ENCODE assay signal across 1 cellular context in genomic region chr20:5119435-5120188, GRCh38.
A peak's percentile ranks its signal among the peaks of the same experiment; 100 is the strongest.
TF ChIP-seq lines count a peak whose summit lies in the region.

TSS of gene PCNA (minus strand) at chr20:5119958. CDS start at chr20:5119798, 160 bp downstream.

TF ChIP-seq in H1, 55 proteins besides CTCF, POLR2A, EP300 and RAD21:
- TF ChIP-seq EZH2 (IDR thresholded peaks at IDR 0.05; ENCODE audit: low read depth, low read length, severe bottlenecking) (no peak), CHD1 (IDR thresholded peaks at IDR 0.05; ENCODE audit: low read depth, low read length) (no peak; the same call in 1 of the 2 replicates), CTBP2 (IDR thresholded peaks at IDR 0.05; ENCODE audit: borderline replicate concordance, insufficient read depth, insufficient read length, low read length) (no peak), TCF12 (IDR thresholded peaks at IDR 0.05; ENCODE audit: low read depth, low read length) (no peak), SIX5 (IDR thresholded peaks at IDR 0.05; ENCODE audit: low read depth, low read length) (no peak), FOSL1 (IDR thresholded peaks at IDR 0.05; ENCODE audit: insufficient read depth, low read depth, low read length) (no peak), RNF2 (IDR thresholded peaks at IDR 0.05; ENCODE audit: borderline replicate concordance, low read depth, low read length, missing control alignments, poor library complexity, severe bottlenecking) (no peak), KDM5A (IDR thresholded peaks at IDR 0.05; ENCODE audit: low read length) (no peak), NANOG (IDR thresholded peaks at IDR 0.05; ENCODE audit: insufficient read depth, low read depth, low read length, poor library complexity, severe bottlenecking) (no peak), YY1 (IDR thresholded peaks at IDR 0.05; ENCODE audit: low read depth, low read length) (no peak), JUND (IDR thresholded peaks at IDR 0.05; ENCODE audit: low read length) (no peak), CBX5 (IDR thresholded peaks at IDR 0.05; ENCODE audit: low read depth, low read length) (no peak), TBP (IDR thresholded peaks at IDR 0.05; ENCODE audit: low read depth, low read length) (peak; percentile 97), RXRA (IDR thresholded peaks at IDR 0.05; ENCODE audit: insufficient read depth, low read depth, low read length) (no peak), CBX8 (IDR thresholded peaks at IDR 0.05; ENCODE audit: borderline replicate concordance, low read depth, low read length) (no peak), GABPA (IDR thresholded peaks at IDR 0.05; ENCODE audit: borderline replicate concordance, insufficient read depth, low read length) (no peak), CEBPB (IDR thresholded peaks at IDR 0.05; ENCODE audit: low read depth, low read length) (no peak), SUZ12 (IDR thresholded peaks at IDR 0.05; ENCODE audit: low read length) (no peak), SIRT6 (IDR thresholded peaks at IDR 0.05; ENCODE audit: low read length) (no peak), TEAD4 (IDR thresholded peaks at IDR 0.05; ENCODE audit: low read depth, low read length) (no peak), GTF2F1 (IDR thresholded peaks at IDR 0.05; ENCODE audit: borderline replicate concordance, low read depth, low read length) (peak; percentile 94), RBBP5 (IDR thresholded peaks at IDR 0.05; ENCODE audit: borderline replicate concordance, low read depth, low read length) (no peak), PHF8 (conservative IDR thresholded peaks at IDR 0.05; ENCODE audit: low read depth, low read length) (peak; percentile 96), HDAC6 (IDR thresholded peaks at IDR 0.05; ENCODE audit: low read depth, low read length) (no peak), ASH2L (IDR thresholded peaks at IDR 0.05; ENCODE audit: low read length) (peak; percentile 75), JUN (IDR thresholded peaks at IDR 0.05; ENCODE audit: low read depth, low read length) (no peak), TAF1 (IDR thresholded peaks at IDR 0.05; ENCODE audit: low read depth, low read length) (peak; percentile 100), POLR2AphosphoS5 (IDR thresholded peaks at IDR 0.05; ENCODE audit: low read depth, low read length) (peak; percentile 100), BACH1 (IDR thresholded peaks at IDR 0.05; ENCODE audit: low read length) (peak; percentile 35; the same call in 1 of the 2 replicates), SP4 (IDR thresholded peaks at IDR 0.05; ENCODE audit: low read length) (peak; percentile 74), CHD2 (IDR thresholded peaks at IDR 0.05; ENCODE audit: low read length) (peak; percentile 57; the same call in 1 of the 2 replicates), SAP30 (IDR thresholded peaks at IDR 0.05; ENCODE audit: insufficient read depth, insufficient replicate concordance, low read length) (no peak), HDAC2 (IDR thresholded peaks at IDR 0.05; ENCODE audit: borderline replicate concordance in 1 of 2, low read depth in 2 of 2, low read length in 2 of 2) (peak in 1 of 2 experiments; percentile 15; a peak in 1 of 4 replicates), KDM1A (IDR thresholded peaks at IDR 0.05; ENCODE audit: borderline replicate concordance, low read length) (no peak), ATF3 (IDR thresholded peaks at IDR 0.05; ENCODE audit: insufficient read depth, low read depth, low read length) (no peak), EGR1 (IDR thresholded peaks at IDR 0.05; ENCODE audit: borderline replicate concordance, low read depth, low read length) (no peak), SRF (IDR thresholded peaks at IDR 0.05; ENCODE audit: low read depth, low read length) (0 out of 2 replicates have a peak, but pooled peaks have one; percentile 2), ZNF274 (IDR thresholded peaks at IDR 0.05; ENCODE audit: borderline replicate concordance, extremely low read depth, low read length) (no peak), BCL11A (IDR thresholded peaks at IDR 0.05; ENCODE audit: low read depth in 2 of 2, low read length in 2 of 2) (no peak), SIN3A (conservative IDR thresholded peaks at IDR 0.05 in 1 of 2, IDR thresholded peaks at IDR 0.05 in 1 of 2; ENCODE audit: low read depth in 1 of 2, low read length in 2 of 2) (no peak; a peak in 2 of 4 replicates), TAF7 (optimal IDR thresholded peaks at IDR 0.05; ENCODE audit: borderline replicate concordance, low read depth, low read length) (peak; percentile 97), KDM4A (IDR thresholded peaks at IDR 0.05; ENCODE audit: low read depth, low read length, severe bottlenecking) (peak; percentile 46), SP2 (IDR thresholded peaks at IDR 0.05; ENCODE audit: low read length) (no peak), RFX5 (IDR thresholded peaks at IDR 0.05; ENCODE audit: borderline replicate concordance, low read depth, low read length) (no peak), CREB1 (IDR thresholded peaks at IDR 0.05) (peak; percentile 95), MAFK (IDR thresholded peaks at IDR 0.05; ENCODE audit: low read depth, low read length) (no peak), NRF1 (IDR thresholded peaks at IDR 0.05; ENCODE audit: low read depth, low read length) (0 out of 2 replicates have a peak, but pooled peaks have one; percentile 19), SP1 (IDR thresholded peaks at IDR 0.05; ENCODE audit: low read depth, low read length) (peak; percentile 81), BRCA1 (IDR thresholded peaks at IDR 0.05; ENCODE audit: low read depth, low read length) (no peak), E2F6 (IDR thresholded peaks at IDR 0.05) (peak; percentile 89), POU5F1 (IDR thresholded peaks at IDR 0.05; ENCODE audit: low read depth, low read length) (no peak)
- TF ChIP-seq, protein P1, sequence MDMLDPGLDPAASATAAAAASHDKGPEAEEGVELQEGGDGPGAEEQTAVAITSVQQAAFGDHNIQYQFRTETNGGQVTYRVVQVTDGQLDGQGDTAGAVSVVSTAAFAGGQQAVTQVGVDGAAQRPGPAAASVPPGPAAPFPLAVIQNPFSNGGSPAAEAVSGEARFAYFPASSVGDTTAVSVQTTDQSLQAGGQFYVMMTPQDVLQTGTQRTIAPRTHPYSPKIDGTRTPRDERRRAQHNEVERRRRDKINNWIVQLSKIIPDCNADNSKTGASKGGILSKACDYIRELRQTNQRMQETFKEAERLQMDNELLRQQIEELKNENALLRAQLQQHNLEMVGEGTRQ (IDR thresholded peaks at IDR 0.05; ENCODE audit: low read length) = no peak
- TF ChIP-seq, protein P2, sequence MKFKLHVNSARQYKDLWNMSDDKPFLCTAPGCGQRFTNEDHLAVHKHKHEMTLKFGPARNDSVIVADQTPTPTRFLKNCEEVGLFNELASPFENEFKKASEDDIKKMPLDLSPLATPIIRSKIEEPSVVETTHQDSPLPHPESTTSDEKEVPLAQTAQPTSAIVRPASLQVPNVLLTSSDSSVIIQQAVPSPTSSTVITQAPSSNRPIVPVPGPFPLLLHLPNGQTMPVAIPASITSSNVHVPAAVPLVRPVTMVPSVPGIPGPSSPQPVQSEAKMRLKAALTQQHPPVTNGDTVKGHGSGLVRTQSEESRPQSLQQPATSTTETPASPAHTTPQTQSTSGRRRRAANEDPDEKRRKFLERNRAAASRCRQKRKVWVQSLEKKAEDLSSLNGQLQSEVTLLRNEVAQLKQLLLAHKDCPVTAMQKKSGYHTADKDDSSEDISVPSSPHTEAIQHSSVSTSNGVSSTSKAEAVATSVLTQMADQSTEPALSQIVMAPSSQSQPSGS (IDR thresholded peaks at IDR 0.05; ENCODE audit: low read length) = peak; percentile 48; the same call in 1 of the 2 replicates
- TF ChIP-seq, protein P3, sequence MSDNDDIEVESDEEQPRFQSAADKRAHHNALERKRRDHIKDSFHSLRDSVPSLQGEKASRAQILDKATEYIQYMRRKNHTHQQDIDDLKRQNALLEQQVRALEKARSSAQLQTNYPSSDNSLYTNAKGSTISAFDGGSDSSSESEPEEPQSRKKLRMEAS (IDR thresholded peaks at IDR 0.05) = peak; percentile 55
- TF ChIP-seq, protein P4, sequence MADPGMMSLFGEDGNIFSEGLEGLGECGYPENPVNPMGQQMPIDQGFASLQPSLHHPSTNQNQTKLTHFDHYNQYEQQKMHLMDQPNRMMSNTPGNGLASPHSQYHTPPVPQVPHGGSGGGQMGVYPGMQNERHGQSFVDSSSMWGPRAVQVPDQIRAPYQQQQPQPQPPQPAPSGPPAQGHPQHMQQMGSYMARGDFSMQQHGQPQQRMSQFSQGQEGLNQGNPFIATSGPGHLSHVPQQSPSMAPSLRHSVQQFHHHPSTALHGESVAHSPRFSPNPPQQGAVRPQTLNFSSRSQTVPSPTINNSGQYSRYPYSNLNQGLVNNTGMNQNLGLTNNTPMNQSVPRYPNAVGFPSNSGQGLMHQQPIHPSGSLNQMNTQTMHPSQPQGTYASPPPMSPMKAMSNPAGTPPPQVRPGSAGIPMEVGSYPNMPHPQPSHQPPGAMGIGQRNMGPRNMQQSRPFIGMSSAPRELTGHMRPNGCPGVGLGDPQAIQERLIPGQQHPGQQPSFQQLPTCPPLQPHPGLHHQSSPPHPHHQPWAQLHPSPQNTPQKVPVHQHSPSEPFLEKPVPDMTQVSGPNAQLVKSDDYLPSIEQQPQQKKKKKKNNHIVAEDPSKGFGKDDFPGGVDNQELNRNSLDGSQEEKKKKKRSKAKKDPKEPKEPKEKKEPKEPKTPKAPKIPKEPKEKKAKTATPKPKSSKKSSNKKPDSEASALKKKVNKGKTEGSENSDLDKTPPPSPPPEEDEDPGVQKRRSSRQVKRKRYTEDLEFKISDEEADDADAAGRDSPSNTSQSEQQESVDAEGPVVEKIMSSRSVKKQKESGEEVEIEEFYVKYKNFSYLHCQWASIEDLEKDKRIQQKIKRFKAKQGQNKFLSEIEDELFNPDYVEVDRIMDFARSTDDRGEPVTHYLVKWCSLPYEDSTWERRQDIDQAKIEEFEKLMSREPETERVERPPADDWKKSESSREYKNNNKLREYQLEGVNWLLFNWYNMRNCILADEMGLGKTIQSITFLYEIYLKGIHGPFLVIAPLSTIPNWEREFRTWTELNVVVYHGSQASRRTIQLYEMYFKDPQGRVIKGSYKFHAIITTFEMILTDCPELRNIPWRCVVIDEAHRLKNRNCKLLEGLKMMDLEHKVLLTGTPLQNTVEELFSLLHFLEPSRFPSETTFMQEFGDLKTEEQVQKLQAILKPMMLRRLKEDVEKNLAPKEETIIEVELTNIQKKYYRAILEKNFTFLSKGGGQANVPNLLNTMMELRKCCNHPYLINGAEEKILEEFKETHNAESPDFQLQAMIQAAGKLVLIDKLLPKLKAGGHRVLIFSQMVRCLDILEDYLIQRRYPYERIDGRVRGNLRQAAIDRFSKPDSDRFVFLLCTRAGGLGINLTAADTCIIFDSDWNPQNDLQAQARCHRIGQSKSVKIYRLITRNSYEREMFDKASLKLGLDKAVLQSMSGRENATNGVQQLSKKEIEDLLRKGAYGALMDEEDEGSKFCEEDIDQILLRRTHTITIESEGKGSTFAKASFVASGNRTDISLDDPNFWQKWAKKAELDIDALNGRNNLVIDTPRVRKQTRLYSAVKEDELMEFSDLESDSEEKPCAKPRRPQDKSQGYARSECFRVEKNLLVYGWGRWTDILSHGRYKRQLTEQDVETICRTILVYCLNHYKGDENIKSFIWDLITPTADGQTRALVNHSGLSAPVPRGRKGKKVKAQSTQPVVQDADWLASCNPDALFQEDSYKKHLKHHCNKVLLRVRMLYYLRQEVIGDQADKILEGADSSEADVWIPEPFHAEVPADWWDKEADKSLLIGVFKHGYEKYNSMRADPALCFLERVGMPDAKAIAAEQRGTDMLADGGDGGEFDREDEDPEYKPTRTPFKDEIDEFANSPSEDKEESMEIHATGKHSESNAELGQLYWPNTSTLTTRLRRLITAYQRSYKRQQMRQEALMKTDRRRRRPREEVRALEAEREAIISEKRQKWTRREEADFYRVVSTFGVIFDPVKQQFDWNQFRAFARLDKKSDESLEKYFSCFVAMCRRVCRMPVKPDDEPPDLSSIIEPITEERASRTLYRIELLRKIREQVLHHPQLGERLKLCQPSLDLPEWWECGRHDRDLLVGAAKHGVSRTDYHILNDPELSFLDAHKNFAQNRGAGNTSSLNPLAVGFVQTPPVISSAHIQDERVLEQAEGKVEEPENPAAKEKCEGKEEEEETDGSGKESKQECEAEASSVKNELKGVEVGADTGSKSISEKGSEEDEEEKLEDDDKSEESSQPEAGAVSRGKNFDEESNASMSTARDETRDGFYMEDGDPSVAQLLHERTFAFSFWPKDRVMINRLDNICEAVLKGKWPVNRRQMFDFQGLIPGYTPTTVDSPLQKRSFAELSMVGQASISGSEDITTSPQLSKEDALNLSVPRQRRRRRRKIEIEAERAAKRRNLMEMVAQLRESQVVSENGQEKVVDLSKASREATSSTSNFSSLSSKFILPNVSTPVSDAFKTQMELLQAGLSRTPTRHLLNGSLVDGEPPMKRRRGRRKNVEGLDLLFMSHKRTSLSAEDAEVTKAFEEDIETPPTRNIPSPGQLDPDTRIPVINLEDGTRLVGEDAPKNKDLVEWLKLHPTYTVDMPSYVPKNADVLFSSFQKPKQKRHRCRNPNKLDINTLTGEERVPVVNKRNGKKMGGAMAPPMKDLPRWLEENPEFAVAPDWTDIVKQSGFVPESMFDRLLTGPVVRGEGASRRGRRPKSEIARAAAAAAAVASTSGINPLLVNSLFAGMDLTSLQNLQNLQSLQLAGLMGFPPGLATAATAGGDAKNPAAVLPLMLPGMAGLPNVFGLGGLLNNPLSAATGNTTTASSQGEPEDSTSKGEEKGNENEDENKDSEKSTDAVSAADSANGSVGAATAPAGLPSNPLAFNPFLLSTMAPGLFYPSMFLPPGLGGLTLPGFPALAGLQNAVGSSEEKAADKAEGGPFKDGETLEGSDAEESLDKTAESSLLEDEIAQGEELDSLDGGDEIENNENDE (IDR thresholded peaks at IDR 0.05; ENCODE audit: insufficient replicate concordance, low read length) = no peak
